Comparison of ENCODE assay signal across 14 cellular contexts in the genomic region with DNA sequence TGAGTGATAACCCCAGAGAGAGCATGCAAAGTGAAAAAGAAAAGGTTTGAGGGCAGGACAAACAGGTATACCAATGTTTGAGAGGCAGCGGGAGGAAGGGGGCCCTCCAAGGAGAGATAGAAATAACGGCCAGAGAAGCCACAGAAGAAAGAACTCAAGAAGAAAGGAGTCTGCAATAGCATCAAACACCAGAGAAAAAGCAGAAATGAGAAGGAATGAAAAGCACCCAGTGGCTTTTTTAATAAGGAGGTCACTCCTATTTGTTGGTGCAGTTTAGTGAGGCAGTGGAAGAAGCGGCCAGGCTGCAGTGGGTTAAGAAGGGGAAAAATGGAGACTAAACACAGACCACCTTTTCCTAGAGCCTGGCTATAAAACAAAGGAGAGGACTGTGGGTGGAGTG.
"Had no signal": no experiment of that assay in that cellular context is flagged by ENCODE, and none has a peak within 500 bp of the region (broad histone marks: within the 10 kb centered on the region; RNA-seq: fewer than 3 reads in every experiment).

No MANE protein-coding gene starts in this region.

- H3K9me3 ChIP-seq: lower lobe of right lung, right atrium auricular region, stomach, thoracic aorta had no signal

- H3K4me3 ChIP-seq: lower lobe of right lung, right atrium auricular region, stomach, thoracic aorta had no signal

- DNase-seq: activated CD4-positive, alpha-beta T cell treated with anti-CD3 and anti-CD28 coated beads, Interleukin-2, amount 10 ng/mL, durations not matched to agents 24 days and 14 days; amygdala; foreskin keratinocyte; immature natural killer cell; lower lobe of right lung; midbrain; naive B cell; small intestine; stomach had no signal

- H3K4me3 Mint-ChIP-seq: activated CD4-positive, alpha-beta T cell treated with anti-CD3 and anti-CD28 coated beads, Interleukin-2, amount 10 ng/mL, durations not matched to agents 24 days and 14 days; immature natural killer cell; naive B cell; T-helper 1 cell treated with Interleukin-12 subunit alpha and Interleukin-12 subunit beta and Interleukin-4 antibody, amounts not matched to agents 30 μg/mL and 1 μg/mL, for 36 hours; WTC11 had no signal

- H3K9me3 Mint-ChIP-seq: activated CD4-positive, alpha-beta T cell treated with anti-CD3 and anti-CD28 coated beads, Interleukin-2, amount 10 ng/mL, durations not matched to agents 24 days and 14 days; activated naive CD4-positive, alpha-beta T cell treated with anti-CD3 and anti-CD28 coated beads, Interleukin-2, amount 50 U/mL, for 72 hours; immature natural killer cell; naive B cell; T-helper 1 cell treated with Interleukin-12 subunit alpha and Interleukin-12 subunit beta and Interleukin-4 antibody, amounts not matched to agents 30 μg/mL and 1 μg/mL, for 36 hours; WTC11 had no signal

- H3K27me3 ChIP-seq: foreskin keratinocyte, right atrium auricular region, stomach had no signal

- H3K36me3 ChIP-seq: lower lobe of right lung, right atrium auricular region, thoracic aorta had no signal

- H3K27ac Mint-ChIP-seq: activated CD4-positive, alpha-beta T cell treated with anti-CD3 and anti-CD28 coated beads, Interleukin-2, amount 10 ng/mL, durations not matched to agents 24 days and 14 days; activated naive CD4-positive, alpha-beta T cell treated with anti-CD3 and anti-CD28 coated beads, Interleukin-2, amount 50 U/mL, for 72 hours had no signal

- H3K27me3 Mint-ChIP-seq: naive B cell had no signal

- H3K27ac ChIP-seq: foreskin keratinocyte, lower lobe of right lung, right atrium auricular region, stomach had no signal

- H3K36me3 Mint-ChIP-seq: WTC11 had no signal
